In the genomic region with DNA sequence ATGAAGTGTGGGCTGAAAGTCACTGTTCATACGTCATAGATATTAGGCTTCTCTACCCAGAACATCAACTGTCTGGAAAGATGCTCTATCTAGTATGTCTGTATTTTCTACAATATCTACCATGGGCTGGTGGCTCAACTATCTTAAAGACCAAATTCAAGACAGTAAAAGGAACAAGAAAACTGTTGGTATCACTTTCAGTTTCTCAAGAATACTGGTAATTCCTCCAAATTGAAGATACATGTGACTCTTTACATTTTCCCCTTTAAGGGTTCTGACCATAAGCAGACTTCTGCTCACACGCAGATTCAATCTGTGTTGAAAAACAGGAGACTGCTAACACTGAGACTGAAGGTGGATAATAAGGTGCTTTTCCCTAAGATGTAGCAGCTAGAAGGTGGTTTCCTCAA, we compare ENCODE assay signal across 9 cellular contexts. TPM values are rescaled to one million over a fixed set of nuclear protein-coding genes. Genes with fewer than 3 reads are reported as not detected.
A peak's percentile ranks its signal among the peaks of the same experiment; 100 is the strongest.
DNase-seq lines count a peak whose midpoint lies in the region; ATAC-seq and TF ChIP-seq lines count a peak whose summit lies in the region.
"Had no signal": no experiment of that assay in that cellular context is flagged by ENCODE, and none has a peak within 500 bp of the region (broad histone marks: within the 10 kb centered on the region; RNA-seq: fewer than 3 reads in every experiment).

No MANE protein-coding gene starts in this region.

- TF ChIP-seq CTCF in brain microvascular endothelial cell (IDR thresholded peaks at IDR 0.05; ENCODE audit: low read depth, low read length, missing control alignments) (no peak), adrenal gland (IDR thresholded peaks at IDR 0.05) (no peak)

- no peak overlapping the region for H2BK5ac ChIP-seq in neuronal stem cell (ENCODE audit: low read length)

- H3K9ac ChIP-seq in BLaER1 treated with 17β-estradiol and CSF1 and Interleukin-3, amounts not matched to agents 10 nM and 100 nM: peak overlapping the region in 5 of 11 experiments; percentile 38 to 79 (median 66); a peak in 9 of 22 replicates
- no peak overlapping the region for H3K9ac ChIP-seq in neuronal stem cell (ENCODE audit: low read depth, low read length, poor library complexity)

- intact Hi-C loops in adrenal gland (cut with DNase I): no loop called here

- no peak for DNase-seq in brain microvascular endothelial cell
- DNase-seq in DMS 273 (lab: John Stamatoyannopoulos, UW; ENCODE audit: unreplicated experiment): no peak
- DNase-seq in NCI-H2196 treated with DMSO at 0.1 percent for 48 hours (lab: John Stamatoyannopoulos, UW; ENCODE audit: unreplicated experiment): no peak
- DNase-seq in adrenal gland: no peak
- no peak for DNase-seq in neuronal stem cell (ENCODE audit: low spot score)

- peak overlapping the region in 9 of 11 experiments; percentile 39 to 93 (median 76); a peak in 17 of 22 replicates for H3K27ac ChIP-seq in BLaER1 treated with 17β-estradiol and CSF1 and Interleukin-3, amounts not matched to agents 10 nM and 100 nM
- H3K27ac ChIP-seq in brain microvascular endothelial cell (peak overlapping the region; percentile 11), adrenal gland (peak overlapping the region in 2 of 5 donors; percentile 2 to 20), neuronal stem cell (replicated peaks; ENCODE audit: low read length) (no peak overlapping the region)

- no peak overlapping the region for H2AK5ac ChIP-seq in neuronal stem cell (ENCODE audit: low read depth, low read length)

- TF ChIP-seq POLR2A in adrenal gland (IDR thresholded peaks at IDR 0.05): no peak

- no peak overlapping the region for H2AFZ ChIP-seq in neuronal stem cell (ENCODE audit: low read length)

- H3K27me3 ChIP-seq in BLaER1 treated with 17β-estradiol and CSF1 and Interleukin-3, amounts not matched to agents 10 nM and 100 nM: no peaks in the 10 kb centered on the region
- no peaks in the 10 kb centered on the region for H3K27me3 ChIP-seq in brain microvascular endothelial cell (replicated peaks)
- H3K27me3 ChIP-seq in adrenal gland: no peaks in the 10 kb centered on the region
- H3K27me3 ChIP-seq in neuronal stem cell (ENCODE audit: control insufficient read depth in 3 of 3, insufficient read depth in 3 of 3, low read depth in 1 of 3, low read length in 3 of 3): no peaks in the 10 kb centered on the region
- H3K27me3 ChIP-seq: tibial nerve had no signal

- no peaks in the 10 kb centered on the region for H3K79me1 ChIP-seq in neuronal stem cell (ENCODE audit: low read depth, low read length)

- peaks cover 12 to 100% (median 52%) of the 10 kb centered on the region in 10 experiments for H3K4me1 ChIP-seq in BLaER1 treated with 17β-estradiol and CSF1 and Interleukin-3, amounts not matched to agents 10 nM and 100 nM
- H3K4me1 ChIP-seq in adrenal gland (replicated peaks in 1 of 2) (peaks cover 36 to 55% of the 10 kb centered on the region in 2 donors), neuronal stem cell (ENCODE audit: control insufficient read depth in 2 of 2, insufficient read depth in 1 of 2, low read depth in 1 of 2, low read length in 2 of 2) (no peaks in the 10 kb centered on the region)

- no peak overlapping the region for H4K8ac ChIP-seq in neuronal stem cell (ENCODE audit: low read depth, low read length)

- H3K36me3 ChIP-seq in BLaER1 treated with 17β-estradiol and CSF1 and Interleukin-3, amounts not matched to agents 10 nM and 100 nM: peaks cover 4 to 90% (median 69%) of the 10 kb centered on the region in 11 experiments; a peak in 21 of 22 replicates
- no peaks in the 10 kb centered on the region for H3K36me3 ChIP-seq in brain microvascular endothelial cell (replicated peaks)
- no peaks in the 10 kb centered on the region for H3K36me3 ChIP-seq in adrenal gland (replicated peaks in 1 of 2)
- H3K36me3 ChIP-seq in neuronal stem cell (replicated peaks in 1 of 2; ENCODE audit: control insufficient read depth in 2 of 2, insufficient read depth in 2 of 2, low read length in 2 of 2): peaks cover 2 to 50% of the 10 kb centered on the region in 2 donors
- H3K36me3 ChIP-seq: tibial nerve had no signal

- H3K23ac ChIP-seq in neuronal stem cell (ENCODE audit: low read depth, low read length, poor library complexity): no peak overlapping the region

- H4K91ac ChIP-seq in neuronal stem cell (ENCODE audit: low read depth, low read length, poor library complexity): no peak overlapping the region

- H4K20me1 ChIP-seq in BLaER1 treated with 17β-estradiol and CSF1 and Interleukin-3, amounts not matched to agents 10 nM and 100 nM: peaks cover 0 to 100% (median 92%) of the 10 kb centered on the region in 11 experiments; a peak in 17 of 22 replicates

- in situ Hi-C loops in brain microvascular endothelial cell (cut with HindIII; ENCODE audit: low pct_ligation_motif_present, low sequenced_read_pairs): no loop called here

- H3K4me2 ChIP-seq in BLaER1 treated with 17β-estradiol and CSF1 and Interleukin-3, amounts not matched to agents 10 nM and 100 nM: peak overlapping the region in 10 of 11 experiments; percentile 4 to 94 (median 54); a peak in 17 of 22 replicates
- H3K4me2 ChIP-seq in neuronal stem cell (ENCODE audit: insufficient read depth, low read length, poor library complexity, severe bottlenecking): no peak overlapping the region

- H2BK12ac ChIP-seq in neuronal stem cell (ENCODE audit: low read length): no peak overlapping the region

- no peak overlapping the region for H2BK15ac ChIP-seq in neuronal stem cell (ENCODE audit: low read length)

- no peak overlapping the region for H2BK120ac ChIP-seq in neuronal stem cell (ENCODE audit: low read depth, low read length)

- H3K4me3 ChIP-seq in BLaER1 treated with 17β-estradiol and CSF1 and Interleukin-3, amounts not matched to agents 10 nM and 100 nM: peak overlapping the region in 2 of 10 experiments; percentile 32; a peak in 2 of 20 replicates
- H3K4me3 ChIP-seq in brain microvascular endothelial cell (ENCODE audit: low read depth, low read length): no peak overlapping the region
- H3K4me3 ChIP-seq in adrenal gland: no peak overlapping the region
- H3K4me3 ChIP-seq in neuronal stem cell (ENCODE audit: low read length in 2 of 2): no peak overlapping the region
- H3K4me3 ChIP-seq: tibial nerve had no signal

- 54 to 63% (median 59%) methylated on average over 2 of the region's 2 CpGs for WGBS in adrenal gland, 4 donors
- no CpG with 5 or more reads among the region's 2 CpGs for WGBS in neuronal stem cell (ENCODE audit: extremely low coverage in 2 of 2, insufficient read length in 2 of 2, insufficient replicate concordance in 1 of 2), 2 donors

- ATAC-seq in GM19395 (IDR thresholded peaks at IDR 0.05; ENCODE audit: unreplicated experiment): peak; percentile 40
- ATAC-seq in HG03457 (IDR thresholded peaks at IDR 0.05; ENCODE audit: unreplicated experiment): peak; percentile 34

- no peak overlapping the region for H3K14ac ChIP-seq in neuronal stem cell (ENCODE audit: low read length)

- no peak overlapping the region for H3K4ac ChIP-seq in neuronal stem cell (ENCODE audit: low read length)

- peaks cover 0 to 24% (median 17%) of the 10 kb centered on the region in 11 experiments; a peak in 15 of 22 replicates for H3K9me3 ChIP-seq in BLaER1 treated with 17β-estradiol and CSF1 and Interleukin-3, amounts not matched to agents 10 nM and 100 nM (replicated peaks in 1 of 11)
- H3K9me3 ChIP-seq in adrenal gland (replicated peaks in 1 of 3) (no peaks in the 10 kb centered on the region), neuronal stem cell (replicated peaks in 1 of 2; ENCODE audit: control insufficient read depth in 2 of 2, insufficient read depth in 1 of 2, low read depth in 1 of 2, low read length in 2 of 2) (peaks cover 0 to 11% of the 10 kb centered on the region in 2 donors)
- H3K9me3 ChIP-seq: tibial nerve had no signal

- no peak overlapping the region for H3K18ac ChIP-seq in neuronal stem cell (ENCODE audit: low read length)

RNA-seq across cellular contexts. Expression of gene XPO6, which starts 24.2 kb away (rescaled TPM):
- total RNA-seq in adrenal gland: 100 to 1,000 TPM in 3 of 8 donors, 10 to 100 TPM in 5; 61.1 to 194 (median 88.7) TPM
- polyA plus RNA-seq in adrenal gland: 100 to 1,000 TPM in 1 of 3 donors, 10 to 100 TPM in 2; 95.5 to 109 (median 98.5) TPM
- 45.3 TPM for polyA plus RNA-seq in neuronal stem cell (2013, experiment 1 of 2)
- polyA plus RNA-seq in neuronal stem cell (2013, experiment 2 of 2): 42.8 TPM
